29 cellular contexts compared by ENCODE assay signal in genomic region chr9:109132473-109133095, GRCh38. TPM values are rescaled to one million over a fixed set of nuclear protein-coding genes. Genes with fewer than 3 reads are reported as not detected.
DNase-seq lines count a peak whose midpoint lies in the region; ATAC-seq and TF ChIP-seq lines count a peak whose summit lies in the region.
"Had no signal": no experiment of that assay in that cellular context is flagged by ENCODE, and none has a peak within 500 bp of the region (broad histone marks: within the 10 kb centered on the region; RNA-seq: fewer than 3 reads in every experiment).

No MANE protein-coding gene starts in this region.

- no peak overlapping the region for H3K4me3 ChIP-seq in GM23338
- no peak overlapping the region for H3K4me3 ChIP-seq in lower lobe of right lung
- H3K4me3 ChIP-seq in left lung, result no peak overlapping the region
- H3K4me3 ChIP-seq: esophagus squamous epithelium, lung, pancreas, smooth muscle cell, tibial artery had no signal

- no peak overlapping the region for H3K27ac Mint-ChIP-seq in GM23338
- H3K27ac Mint-ChIP-seq: activated naive CD4-positive, alpha-beta T cell treated with anti-CD3 and anti-CD28 coated beads for 36 hours; nephron progenitor cell; T-helper 17 cell; WTC11 had no signal

- no peaks in the 10 kb centered on the region for H3K9me3 Mint-ChIP-seq in GM23338
- H3K9me3 Mint-ChIP-seq: activated naive CD4-positive, alpha-beta T cell treated with anti-CD3 and anti-CD28 coated beads for 36 hours; nephron progenitor cell; WTC11 had no signal

- H2AFZ ChIP-seq in GM23338, result no peak overlapping the region

- H3K4me1 Mint-ChIP-seq in GM23338, result no peaks in the 10 kb centered on the region
- H3K4me1 Mint-ChIP-seq: nephron progenitor cell, T-helper 17 cell, WTC11 had no signal

- H3K27me3 Mint-ChIP-seq in GM23338 (ENCODE audit: insufficient read depth, low read depth, poor library complexity), result peaks cover 3% of the 10 kb centered on the region
- H3K27me3 Mint-ChIP-seq: T-helper 17 cell had no signal

- no peaks in the 10 kb centered on the region for H4K20me1 ChIP-seq in GM23338 (replicated peaks; ENCODE audit: insufficient read depth)

- H3K36me3 ChIP-seq in GM23338 (ENCODE audit: insufficient read depth) (no peaks in the 10 kb centered on the region), lower lobe of right lung (no peaks in the 10 kb centered on the region), left lung (no peaks in the 10 kb centered on the region)
- H3K36me3 ChIP-seq: brain microvascular endothelial cell, esophagus squamous epithelium, pancreas, tibial artery had no signal

- H3K27me3 ChIP-seq in GM23338 (ENCODE audit: insufficient read depth) (no peaks in the 10 kb centered on the region), lower lobe of right lung (ENCODE audit: low read depth) (no peaks in the 10 kb centered on the region), left lung (no peaks in the 10 kb centered on the region)
- H3K27me3 ChIP-seq: brain microvascular endothelial cell, esophagus squamous epithelium, pancreas, tibial artery had no signal

- H3K9me3 ChIP-seq in lower lobe of right lung, result no peaks in the 10 kb centered on the region
- no peaks in the 10 kb centered on the region for H3K9me3 ChIP-seq in left lung
- H3K9me3 ChIP-seq: esophagus squamous epithelium, pancreas, tibial artery had no signal

- TF ChIP-seq CTCF in GM23338 (conservative IDR thresholded peaks at IDR 0.05; ENCODE audit: low read depth in 2 of 2) (peak; percentile 21 to 31; a peak in 2 of 4 replicates), lower lobe of right lung (IDR thresholded peaks at IDR 0.05) (peak; percentile 6), left lung (IDR thresholded peaks at IDR 0.05) (no peak)

- no peak overlapping the region for H3K4me3 Mint-ChIP-seq in GM23338
- H3K4me3 Mint-ChIP-seq: activated naive CD4-positive, alpha-beta T cell treated with anti-CD3 and anti-CD28 coated beads for 36 hours; nephron progenitor cell; T-helper 17 cell; WTC11 had no signal

- H3K4me1 ChIP-seq in GM23338 (ENCODE audit: insufficient read depth) (no peaks in the 10 kb centered on the region), lower lobe of right lung (no peaks in the 10 kb centered on the region), left lung (no peaks in the 10 kb centered on the region)
- H3K4me1 ChIP-seq: esophagus squamous epithelium, pancreas, tibial artery had no signal

- H3K27ac ChIP-seq in GM23338 (ENCODE audit: low read depth) (no peak overlapping the region), lower lobe of right lung (no peak overlapping the region), left lung (no peak overlapping the region)
- H3K27ac ChIP-seq: brain microvascular endothelial cell, esophagus squamous epithelium, pancreas, tibial artery had no signal

- H3K36me3 Mint-ChIP-seq in GM23338 (ENCODE audit: low read depth), result no peaks in the 10 kb centered on the region
- H3K36me3 Mint-ChIP-seq: WTC11 had no signal

- H3K9me2 ChIP-seq in GM23338 (ENCODE audit: insufficient read depth), result no peaks in the 10 kb centered on the region

- H3K79me2 ChIP-seq in GM23338 (replicated peaks; ENCODE audit: insufficient read depth), result no peaks in the 10 kb centered on the region

- no peak overlapping the region for H3K4me2 ChIP-seq in GM23338
- H3K4me2 ChIP-seq: smooth muscle cell had no signal

- H3F3A ChIP-seq in GM23338 (replicated peaks; ENCODE audit: low read depth), result no peaks in the 10 kb centered on the region

- no peak for DNase-seq in GM23338 (ENCODE audit: low spot score)
- peak; percentile 8 for DNase-seq in MV-4-11 (lab: John Stamatoyannopoulos, UW)
- peak; percentile 55 to 85 for DNase-seq in dermis microvascular lymphatic vessel endothelial cell (ENCODE audit: low read depth in 2 of 2)
- DNase-seq in lower lobe of right lung, result no peak
- DNase-seq in ecto neural progenitor cell (ENCODE audit: low spot score), result no peak
- DNase-seq in left lung, result no peak
- DNase-seq: activated naive CD4-positive, alpha-beta T cell treated with anti-CD3 and anti-CD28 coated beads for 36 hours; brain microvascular endothelial cell; COR-L47; DMS53; effector memory CD4-positive, alpha-beta T cell; esophagus squamous epithelium; hypothalamus; NCI-H2081; NCI-H2227 treated with DMSO at 0.1 percent for 48 hours; NCI-H526 treated with DMSO at 0.1 percent for 48 hours; nephron progenitor cell; pancreas; retina; RPMI8226; stimulated activated CD4-positive, alpha-beta T cell treated with anti-CD3 and anti-CD28 coated beads, Interleukin-1b, Interleukin-23, amount 100 ng/mL, for 48 hours; T-helper 17 cell; tibial artery had no signal

- no peak for ATAC-seq in GM23338
- ATAC-seq in lower lobe of right lung, result no peak
- no peak for ATAC-seq in GM21528 (IDR thresholded peaks at IDR 0.05; ENCODE audit: low FRiP score, unreplicated experiment)
- ATAC-seq in left lung, result no peak
- ATAC-seq: pancreas, T-helper 17 cell, WTC11 had no signal

- intact Hi-C loops in lower lobe of right lung (cut with DNase I), result no loop called here
- intact Hi-C loops in left lung (cut with DNase I), result no loop called here

TF ChIP-seq in GM23338, 12 proteins besides CTCF, POLR2A, EP300 and RAD21 (continues in another document):
- no peak for TF ChIP-seq ZNF462 (CRISPR knock-in tag; IDR thresholded peaks at IDR 0.05)
- TF ChIP-seq EZH2 (IDR thresholded peaks at IDR 0.05; ENCODE audit: low read depth, unreplicated experiment), result no peak
- TF ChIP-seq NANOG (IDR thresholded peaks at IDR 0.05; ENCODE audit: borderline replicate concordance), result no peak
- no peak for TF ChIP-seq CREB1 (CRISPR knock-in tag; IDR thresholded peaks at IDR 0.05; ENCODE audit: low read depth)
- TF ChIP-seq ZNF331 (CRISPR knock-in tag; IDR thresholded peaks at IDR 0.05; ENCODE audit: low read depth), result no peak
- TF ChIP-seq POLR2AphosphoS5 (IDR thresholded peaks at IDR 0.05; ENCODE audit: low read depth), result no peak
- TF ChIP-seq JUNB (IDR thresholded peaks at IDR 0.05; ENCODE audit: unreplicated experiment), result no peak

RNA-seq across cellular contexts. Expression of gene TMEM245, which starts 12.8 kb away (rescaled TPM):
- total RNA-seq in GM23338 (2014; rRNA removed; shearing (Covaris generic)), result 61.3 and 64.1 TPM in 2 replicates
- 14.8 and 17.3 TPM in 2 replicates for polyA plus RNA-seq in GM23338 (2016; fragmentation: Nextera tagmentation; extraction: Ambion mirVana)
- total RNA-seq in dermis microvascular lymphatic vessel endothelial cell (49.2 and 68.5 TPM in 2 replicates), lower lobe of right lung (85.7 TPM), left lung (10 to 100 TPM; 61.0 to 88.1 TPM)

RNA-seq across cellular contexts. Expression of gene FRRS1L, which starts 34.5 kb away (rescaled TPM):
- total RNA-seq in GM23338 (2014; rRNA removed; shearing (Covaris generic)), result 0.78 and 1.1 TPM in 2 replicates
- 0.37 and 0.54 TPM in 2 replicates for polyA plus RNA-seq in GM23338 (2016; fragmentation: Nextera tagmentation; extraction: Ambion mirVana)
- total RNA-seq in dermis microvascular lymphatic vessel endothelial cell (under 0.01 TPM in 2 replicates), lower lobe of right lung (0.06 TPM), left lung (under 1 TPM in 1 of 2 donors, not detected in 1; 0.47 TPM)
- total RNA-seq: activated naive CD4-positive, alpha-beta T cell treated with anti-CD3 and anti-CD28 coated beads for 36 hours; G401; H4; T-helper 17 cell had no signal
- polyA plus RNA-seq: smooth muscle cell had no signal

Comparison
In these comparisons a context has a peak if more than half of its experiments do, and no peak if none do; other contexts are left out.
1. DNase-seq: peak in MV-4-11 (single experiment) and dermis microvascular lymphatic vessel endothelial cell (2 of 2); none in GM23338 (single experiment), lower lobe of right lung (single experiment), ecto neural progenitor cell (single experiment) and left lung (0 of 2).
2. CTCF ChIP-seq: peak in GM23338 (2 of 2) and lower lobe of right lung (single experiment); none in left lung (0 of 2).